11 cellular contexts compared by ENCODE assay signal in the genomic region with DNA sequence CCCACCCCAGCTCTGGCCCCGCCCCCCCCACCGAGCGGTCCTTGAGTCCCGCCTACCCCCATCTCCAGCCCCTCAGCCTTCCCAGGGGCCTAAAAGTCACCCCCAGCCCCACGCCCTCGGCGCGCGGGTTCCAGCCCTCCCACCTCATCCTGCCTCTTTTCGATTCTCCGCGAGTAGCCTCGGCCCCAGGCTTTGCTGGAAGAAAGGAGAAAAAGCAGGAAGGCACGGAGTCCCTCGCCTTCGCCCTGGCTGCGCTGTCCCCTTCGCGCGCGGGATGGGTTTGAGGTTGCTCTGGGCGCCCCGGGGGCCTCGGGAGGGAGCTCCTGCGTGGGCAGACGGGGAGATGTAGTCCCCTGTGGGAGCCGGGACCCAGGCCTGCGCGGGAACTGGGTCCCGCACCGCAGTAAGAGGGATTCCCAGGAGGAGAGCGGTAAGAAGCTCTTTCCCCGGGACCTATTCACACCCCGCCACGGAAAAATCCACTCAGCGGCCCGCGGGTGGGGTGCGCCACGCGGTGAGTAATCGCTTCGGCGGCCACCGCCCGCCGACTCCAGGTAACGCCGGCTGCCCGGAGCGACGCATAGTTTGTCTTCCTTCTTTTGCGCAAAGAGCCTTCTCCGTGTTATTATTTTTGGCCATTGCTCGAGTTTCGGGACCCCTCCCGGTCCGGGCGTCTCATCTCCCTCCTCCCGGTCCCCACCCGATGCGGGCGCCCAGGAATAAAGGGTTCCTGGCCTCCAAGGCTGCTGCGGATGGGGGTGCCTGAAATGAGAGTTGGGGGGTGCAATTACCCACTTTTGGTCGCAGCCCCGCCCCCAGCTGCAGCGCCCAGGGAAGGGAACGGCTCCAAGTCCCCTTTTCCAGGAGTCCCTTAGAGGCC. TPM values are rescaled to one million over a fixed set of nuclear protein-coding genes. Genes with fewer than 3 reads are reported as not detected.
DNase-seq lines count a peak whose midpoint lies in the region; FAIRE-seq and TF ChIP-seq lines count a peak whose summit lies in the region.
"Had no signal": no experiment of that assay in that cellular context is flagged by ENCODE, and none has a peak within 500 bp of the region (broad histone marks: within the 10 kb centered on the region; RNA-seq: fewer than 3 reads in every experiment).

No MANE protein-coding gene starts in this region.

- FAIRE-seq in H54 (lab: Jason Lieb, UNC), result no peak

- H3K79me2 ChIP-seq in Karpas-422 (ENCODE audit: low read length), result no peaks in the 10 kb centered on the region

- DNase-seq in NCI-H146 (lab: John Stamatoyannopoulos, UW), result peak; percentile 43
- DNase-seq in NCI-H146 treated with DMSO at 0.1 percent for 48 hours (lab: John Stamatoyannopoulos, UW; ENCODE audit: unreplicated experiment), result no peak
- no peak for DNase-seq in MG63
- DNase-seq in epidermal melanocyte (ENCODE audit: insufficient read length, low spot score), result peak; percentile 22
- DNase-seq in retina, result peak; percentile 29
- DNase-seq in KBM-7, result no peak
- DNase-seq in H54 (ENCODE audit: insufficient read length, low spot score), result no peak
- no peak for DNase-seq in Karpas-422
- DNase-seq: ACHN, NCI-H1694 treated with DMSO at 0.1 percent for 48 hours, ovary had no signal

- 0 out of 2 replicates have a peak, but pooled peaks cover 3% of the 10 kb centered on the region for H4K20me1 ChIP-seq in Karpas-422 (ENCODE audit: insufficient read depth, low read depth, low read length)

- no peak overlapping the region for H3K27ac ChIP-seq in Karpas-422 (ENCODE audit: low read length)
- H3K27ac ChIP-seq: ovary had no signal

- TF ChIP-seq POLR2A in H54 (IDR thresholded peaks at IDR 0.05; ENCODE audit: low read depth, low read length), result no peak

- no peak overlapping the region for H3K4me2 ChIP-seq in Karpas-422 (ENCODE audit: low read depth, low read length, poor library complexity, severe bottlenecking)

- H3K4me1 ChIP-seq in Karpas-422 (ENCODE audit: low read length), result peaks cover 13% of the 10 kb centered on the region

- no peaks in the 10 kb centered on the region for H3K9me2 ChIP-seq in Karpas-422 (replicated peaks; ENCODE audit: insufficient read depth, low read length)

- H3K27me3 ChIP-seq in MG63 (peaks cover 45% of the 10 kb centered on the region), Karpas-422 (ENCODE audit: low read length) (no peaks in the 10 kb centered on the region)

- no peak overlapping the region for H3K9ac ChIP-seq in Karpas-422 (ENCODE audit: low read length)

- no peaks in the 10 kb centered on the region for H3K9me3 ChIP-seq in MG63
- no peaks in the 10 kb centered on the region for H3K9me3 ChIP-seq in Karpas-422 (ENCODE audit: low read length)
- H3K9me3 ChIP-seq: ovary had no signal

- H3K36me3 ChIP-seq in MG63, result no peaks in the 10 kb centered on the region
- no peaks in the 10 kb centered on the region for H3K36me3 ChIP-seq in Karpas-422 (ENCODE audit: insufficient read depth, low read length)
- H3K36me3 ChIP-seq: ovary had no signal

- H3K4me3 ChIP-seq in MG63 (peak overlapping the region; percentile 31), Karpas-422 (ENCODE audit: low read length) (no peak overlapping the region)
- H3K4me3 ChIP-seq: ovary had no signal

- in situ Hi-C loops in KBM-7 (cut with MboI; ENCODE audit: low pct_unique_long_range_greater_than_20kb, low sequenced_read_pairs), result no loop called here

- no peak overlapping the region for H2AFZ ChIP-seq in Karpas-422 (ENCODE audit: low read length)

RNA-seq across cellular contexts. Expression of a gene that starts 0.9 kb away (rescaled TPM):
- total RNA-seq in MG63 (2014; rRNA removed; shearing (Covaris generic); ENCODE audit: low replicate concordance), result 6.6 and 16.9 TPM in 2 replicates
- total RNA-seq in Karpas-422 (2014; rRNA removed; shearing (Covaris generic); ENCODE audit: low replicate concordance), result 3.0 TPM in 1 of 2 replicates, not detected in the other

RNA-seq across cellular contexts. Expression of a gene that starts 5.2 kb away (rescaled TPM):
- 0.36 TPM in 1 of 2 replicates, not detected in the other for total RNA-seq in MG63 (2014; rRNA removed; shearing (Covaris generic); ENCODE audit: low replicate concordance)
- total RNA-seq in Karpas-422 (2014; rRNA removed; shearing (Covaris generic); ENCODE audit: low replicate concordance), result 0.43 and 2.5 TPM in 2 replicates

RNA-seq across cellular contexts. Expression of a gene that starts 18.9 kb away (rescaled TPM):
- total RNA-seq in MG63 (2014; rRNA removed; shearing (Covaris generic); ENCODE audit: low replicate concordance), result 127 and 179 TPM in 2 replicates
- 45.7 and 76.8 TPM in 2 replicates for total RNA-seq in Karpas-422 (2014; rRNA removed; shearing (Covaris generic); ENCODE audit: low replicate concordance)

RNA-seq across cellular contexts. Expression of a gene that starts 29.4 kb away (rescaled TPM):
- total RNA-seq in MG63 (2014; rRNA removed; shearing (Covaris generic); ENCODE audit: low replicate concordance), result 1.9 and 8.6 TPM in 2 replicates
- total RNA-seq in Karpas-422 (2014; rRNA removed; shearing (Covaris generic); ENCODE audit: low replicate concordance), result 3.7 and 4.0 TPM in 2 replicates

RNA-seq across cellular contexts. Expression of a gene that starts 35.8 kb away (rescaled TPM):
- total RNA-seq in MG63 (2014; rRNA removed; shearing (Covaris generic); ENCODE audit: low replicate concordance), result 457 and 1,435 TPM in 2 replicates
- total RNA-seq in Karpas-422 (2014; rRNA removed; shearing (Covaris generic); ENCODE audit: low replicate concordance), result 881 and 1,597 TPM in 2 replicates

Comparison
In these comparisons a context has a peak if more than half of its experiments do, and no peak if none do; other contexts are left out.
1. DNase-seq: peak in NCI-H146 (single experiment), epidermal melanocyte (single experiment) and retina (single experiment); none in NCI-H146 treated with DMSO at 0.1 percent for 48 hours (single experiment), MG63 (single experiment), KBM-7 (single experiment), H54 (single experiment) and Karpas-422 (single experiment).